1 cellular context compared by ENCODE assay signal in genomic region chr1:229298887-229299503, GRCh38.
TF ChIP-seq lines count a peak whose summit lies in the region.

No MANE protein-coding gene starts in this region.

TF ChIP-seq in HepG2, 621 proteins besides CTCF, POLR2A, EP300 and RAD21 (continued from another document and continues in another):
- TF ChIP-seq ZBTB40 (IDR thresholded peaks at IDR 0.05): no peak
- TF ChIP-seq ZBTB40 (CRISPR knock-in tag; IDR thresholded peaks at IDR 0.05): no peak
- no peak for TF ChIP-seq HHEX (CRISPR knock-in tag; IDR thresholded peaks at IDR 0.05)
- no peak for TF ChIP-seq U2AF2 (IDR thresholded peaks at IDR 0.05; ENCODE audit: low read depth, low read length)
- no peak for TF ChIP-seq ZNF781 (CRISPR knock-in tag; IDR thresholded peaks at IDR 0.05; ENCODE audit: borderline replicate concordance, not compliant biosample characterization)
- TF ChIP-seq HIC2 (CRISPR knock-in tag; IDR thresholded peaks at IDR 0.05; ENCODE audit: low read depth): no peak
- no peak for TF ChIP-seq ZNF160 (CRISPR knock-in tag; IDR thresholded peaks at IDR 0.05)
- TF ChIP-seq AHDC1 (CRISPR knock-in tag; IDR thresholded peaks at IDR 0.05; ENCODE audit: borderline replicate concordance): no peak; the same call in 1 of the 2 replicates
- TF ChIP-seq ZNF562 (CRISPR knock-in tag; IDR thresholded peaks at IDR 0.05; ENCODE audit: borderline replicate concordance): no peak
- no peak for TF ChIP-seq HCFC1 (IDR thresholded peaks at IDR 0.05; ENCODE audit: low read depth, low read length)
- no peak for TF ChIP-seq REL (CRISPR knock-in tag; conservative IDR thresholded peaks at IDR 0.05)
- no peak for TF ChIP-seq NFE2L1 (CRISPR knock-in tag; IDR thresholded peaks at IDR 0.05; ENCODE audit: borderline replicate concordance)
- TF ChIP-seq DZIP1 (CRISPR knock-in tag; IDR thresholded peaks at IDR 0.05): no peak
- TF ChIP-seq ZFP90 (CRISPR knock-in tag; IDR thresholded peaks at IDR 0.05; ENCODE audit: borderline replicate concordance): no peak
- no peak for TF ChIP-seq ZNF407 (CRISPR knock-in tag; IDR thresholded peaks at IDR 0.05; ENCODE audit: not compliant biosample characterization)
- TF ChIP-seq PBX2 (CRISPR knock-in tag; IDR thresholded peaks at IDR 0.05): 0 out of 2 replicates have a peak, but pooled peaks have one; percentile 37
- peak; percentile 74; the same call in 1 of the 2 replicates for TF ChIP-seq TBX2 (CRISPR knock-in tag; IDR thresholded peaks at IDR 0.05; ENCODE audit: borderline replicate concordance)
- TF ChIP-seq EEA1 (CRISPR knock-in tag; IDR thresholded peaks at IDR 0.05; ENCODE audit: borderline replicate concordance): no peak
